21 cellular contexts compared by ENCODE assay signal in genomic region chr6:38815250-38815649, GRCh38.
"Had no signal": no experiment of that assay in that cellular context is flagged by ENCODE, and none has a peak within 500 bp of the region (broad histone marks: within the 10 kb centered on the region; RNA-seq: fewer than 3 reads in every experiment).

No MANE protein-coding gene starts in this region.

- DNase-seq: Kasumi-1, MM.1S, NCI-H1092 treated with DMSO at 0.1 percent for 48 hours, NCI-H1417 treated with DMSO at 0.1 percent for 48 hours, NCI-H146, NCI-H1694 treated with DMSO at 0.1 percent for 48 hours, NCI-H1930, NCI-H2081, NCI-H226, NCI-H446, NCI-H510A, NCI-H524 treated with DMSO at 0.1 percent for 48 hours, NCI-H774, PC-3, SHP77, SK-N-SH, SW 1271, T-cell had no signal

- H3K27ac ChIP-seq: HL-60, KMS-11, RWPE1 had no signal
